In the genomic region with DNA sequence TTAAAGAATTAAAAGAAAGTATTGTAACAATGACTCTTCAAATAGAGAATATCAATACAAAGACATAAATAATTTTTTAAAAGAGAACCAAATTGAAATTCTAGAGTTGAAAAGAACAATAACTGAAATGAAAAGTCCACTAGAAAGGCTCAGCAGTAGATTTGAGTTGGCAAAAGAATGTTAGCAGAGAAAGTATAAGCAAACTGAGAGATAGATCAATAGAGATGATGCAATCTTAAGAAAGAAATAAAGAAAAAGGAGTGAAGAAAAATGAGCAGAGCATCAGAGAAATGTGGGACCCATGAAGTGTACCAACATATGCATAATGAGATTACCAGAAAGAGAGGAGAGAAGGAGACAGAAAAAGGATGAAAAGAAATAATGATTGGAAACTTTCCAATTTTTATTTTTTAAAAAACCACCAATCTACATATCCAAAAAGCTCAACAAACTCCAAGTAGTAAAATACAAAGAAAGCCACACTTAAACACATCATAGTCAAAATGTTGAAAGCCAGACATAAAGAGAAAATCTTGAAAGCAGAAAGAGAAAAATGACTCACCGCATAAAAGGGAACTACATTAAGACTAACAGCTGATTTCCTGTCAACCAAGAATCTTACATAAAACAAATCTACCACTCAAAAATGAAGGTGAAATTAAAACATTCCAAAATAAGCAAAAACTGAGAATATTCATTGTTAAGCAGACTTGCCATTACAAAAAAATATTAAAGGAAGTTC, we compare ENCODE assay signal across 1 cellular context.
TF ChIP-seq lines count a peak whose summit lies in the region.

No MANE protein-coding gene starts in this region.

TF ChIP-seq in GM12878, 131 proteins besides CTCF, POLR2A, EP300 and RAD21 (continued from another document):
- TF ChIP-seq, protein P1, sequence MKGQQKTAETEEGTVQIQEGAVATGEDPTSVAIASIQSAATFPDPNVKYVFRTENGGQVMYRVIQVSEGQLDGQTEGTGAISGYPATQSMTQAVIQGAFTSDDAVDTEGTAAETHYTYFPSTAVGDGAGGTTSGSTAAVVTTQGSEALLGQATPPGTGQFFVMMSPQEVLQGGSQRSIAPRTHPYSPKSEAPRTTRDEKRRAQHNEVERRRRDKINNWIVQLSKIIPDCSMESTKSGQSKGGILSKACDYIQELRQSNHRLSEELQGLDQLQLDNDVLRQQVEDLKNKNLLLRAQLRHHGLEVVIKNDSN (IDR thresholded peaks at IDR 0.05; ENCODE audit: borderline replicate concordance, extremely low read length, insufficient read depth, low read depth, low read length): no peak
- no peak for TF ChIP-seq ZNF622 (IDR thresholded peaks at IDR 0.05)
- no peak for TF ChIP-seq TCF12 (IDR thresholded peaks at IDR 0.05; ENCODE audit: low read depth, low read length)
- TF ChIP-seq TCF7 (IDR thresholded peaks at IDR 0.05; ENCODE audit: borderline replicate concordance): peak; percentile 63
- TF ChIP-seq IKZF2 (IDR thresholded peaks at IDR 0.05): no peak
- no peak for TF ChIP-seq MTA3 (IDR thresholded peaks at IDR 0.05; ENCODE audit: borderline replicate concordance, low read length)
- TF ChIP-seq TARDBP (IDR thresholded peaks at IDR 0.05; ENCODE audit: borderline replicate concordance): no peak
- TF ChIP-seq, protein P2, sequence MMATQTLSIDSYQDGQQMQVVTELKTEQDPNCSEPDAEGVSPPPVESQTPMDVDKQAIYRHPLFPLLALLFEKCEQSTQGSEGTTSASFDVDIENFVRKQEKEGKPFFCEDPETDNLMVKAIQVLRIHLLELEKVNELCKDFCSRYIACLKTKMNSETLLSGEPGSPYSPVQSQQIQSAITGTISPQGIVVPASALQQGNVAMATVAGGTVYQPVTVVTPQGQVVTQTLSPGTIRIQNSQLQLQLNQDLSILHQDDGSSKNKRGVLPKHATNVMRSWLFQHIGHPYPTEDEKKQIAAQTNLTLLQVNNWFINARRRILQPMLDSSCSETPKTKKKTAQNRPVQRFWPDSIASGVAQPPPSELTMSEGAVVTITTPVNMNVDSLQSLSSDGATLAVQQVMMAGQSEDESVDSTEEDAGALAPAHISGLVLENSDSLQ (IDR thresholded peaks at IDR 0.05): no peak
- no peak for TF ChIP-seq STAT3 (IDR thresholded peaks at IDR 0.05; ENCODE audit: low read depth, low read length)
- 0 out of 2 replicates have a peak, but pooled peaks have one; percentile 30 for TF ChIP-seq CBX3 (IDR thresholded peaks at IDR 0.05; ENCODE audit: borderline replicate concordance, low read depth)
- no peak for TF ChIP-seq ZNF207 (IDR thresholded peaks at IDR 0.05; ENCODE audit: borderline replicate concordance)
- 0 out of 2 replicates have a peak, but pooled peaks have one; percentile 15 for TF ChIP-seq ATF7 (IDR thresholded peaks at IDR 0.05; ENCODE audit: low read depth)
